Comparison of ENCODE assay signal across 18 cellular contexts in genomic region chr1:6686294-6686693, GRCh38. TPM values are rescaled to one million over a fixed set of nuclear protein-coding genes. Genes with fewer than 3 reads are reported as not detected.
DNase-seq lines count a peak whose midpoint lies in the region; ATAC-seq, FAIRE-seq and TF ChIP-seq lines count a peak whose summit lies in the region.
"Had no signal": no experiment of that assay in that cellular context is flagged by ENCODE, and none has a peak within 500 bp of the region (broad histone marks: within the 10 kb centered on the region; RNA-seq: fewer than 3 reads in every experiment).

No MANE protein-coding gene starts in this region.

- H4K5ac ChIP-seq in H9 (ENCODE audit: insufficient read length, low read depth, low read length) = no peak overlapping the region

- intact Hi-C loops in heart left ventricle (cut with DNase I) (no loop called here), gastrocnemius medialis (cut with DNase I; ENCODE audit: low total_unique reads) (no loop called here)

- TF ChIP-seq CTCF in H9 (conservative IDR thresholded peaks at IDR 0.05) (no peak), astrocyte (IDR thresholded peaks at IDR 0.05; ENCODE audit: insufficient read depth, low read depth, low read length) (no peak), heart left ventricle (IDR thresholded peaks at IDR 0.05) (no peak), gastrocnemius medialis (IDR thresholded peaks at IDR 0.05 in 4 of 5, conservative IDR thresholded peaks at IDR 0.05 in 1 of 5) (no peak), nephron progenitor cell (IDR thresholded peaks at IDR 0.05) (no peak), D721Med (IDR thresholded peaks at IDR 0.05; ENCODE audit: insufficient read depth, missing control alignments) (no peak)

- H3K4me3 Mint-ChIP-seq in H9 (no peak overlapping the region), astrocyte (ENCODE audit: unreplicated experiment) (no peak overlapping the region), nephron progenitor cell (no peak overlapping the region)
- H3K4me3 Mint-ChIP-seq: nephron had no signal

- H3K27me3 ChIP-seq in H9 (ENCODE audit: insufficient read depth, low read length) = no peaks in the 10 kb centered on the region; the same call in 1 of the 2 replicates
- H3K27me3 ChIP-seq in astrocyte (ENCODE audit: insufficient read depth, low read length) = no peaks in the 10 kb centered on the region
- H3K27me3 ChIP-seq in heart left ventricle = no peaks in the 10 kb centered on the region
- H3K27me3 ChIP-seq in gastrocnemius medialis = no peaks in the 10 kb centered on the region

- peaks cover 11% of the 10 kb centered on the region in 2 experiments for H3K4me1 Mint-ChIP-seq in H9
- peaks cover 25% of the 10 kb centered on the region for H3K4me1 Mint-ChIP-seq in astrocyte (ENCODE audit: low read depth, unreplicated experiment)
- H3K4me1 Mint-ChIP-seq in nephron progenitor cell = peaks cover 10% of the 10 kb centered on the region

- H3K4me1 ChIP-seq in H9 (ENCODE audit: insufficient read depth, low read length) (peaks cover 4% of the 10 kb centered on the region), astrocyte (ENCODE audit: insufficient read depth, low read length) (peaks cover 30% of the 10 kb centered on the region), heart left ventricle (peaks cover 0 to 28% (median 5%) of the 10 kb centered on the region in 12 donors), gastrocnemius medialis (peaks cover 22 to 28% of the 10 kb centered on the region in 2 donors)

- no peaks in the 10 kb centered on the region for H3K9me3 ChIP-seq in H9 (ENCODE audit: control insufficient read depth, low read depth, low read length)
- H3K9me3 ChIP-seq in astrocyte (ENCODE audit: insufficient read depth, low read depth, low read length) = no peaks in the 10 kb centered on the region
- no peaks in the 10 kb centered on the region for H3K9me3 ChIP-seq in heart left ventricle
- H3K9me3 ChIP-seq in gastrocnemius medialis = no peaks in the 10 kb centered on the region
- H3K9me3 ChIP-seq: HAP-1 had no signal

- H3K27ac Mint-ChIP-seq in H9 = no peak overlapping the region
- peak overlapping the region; percentile 84 for H3K27ac Mint-ChIP-seq in astrocyte (ENCODE audit: unreplicated experiment)
- H3K27ac Mint-ChIP-seq in nephron progenitor cell = no peak overlapping the region
- H3K27ac Mint-ChIP-seq: nephron had no signal

- H3K14ac ChIP-seq in H9 (ENCODE audit: insufficient read depth, low read length) = no peak overlapping the region; the same call in 1 of the 2 replicates

- no peaks in the 10 kb centered on the region for H4K20me1 ChIP-seq in H9 (ENCODE audit: control insufficient read depth, insufficient read depth, insufficient read length)
- peaks cover 47% of the 10 kb centered on the region for H4K20me1 ChIP-seq in astrocyte (ENCODE audit: insufficient read depth, low read length)

- H3K79me1 ChIP-seq in H9 (ENCODE audit: insufficient read depth, low read depth, low read length, poor library complexity, severe bottlenecking) = peaks cover 28% of the 10 kb centered on the region

- no peak overlapping the region for H3K4me3 ChIP-seq in astrocyte (ENCODE audit: insufficient read depth, low read depth, low read length)
- no peak overlapping the region for H3K4me3 ChIP-seq in heart left ventricle
- H3K4me3 ChIP-seq in gastrocnemius medialis = no peak overlapping the region
- H3K4me3 ChIP-seq: HAP-1 had no signal

- H2BK12ac ChIP-seq in H9 (ENCODE audit: insufficient read length, low read depth, low read length) = no peak overlapping the region

- TF ChIP-seq POLR2A in heart left ventricle (IDR thresholded peaks at IDR 0.05) (no peak), gastrocnemius medialis (IDR thresholded peaks at IDR 0.05) (no peak)

- H3K27ac ChIP-seq in H9 (ENCODE audit: insufficient read length, low read depth, low read length) = no peak overlapping the region
- H3K27ac ChIP-seq in astrocyte (ENCODE audit: low read depth, low read length) = peak overlapping the region; percentile 60
- peak overlapping the region in 5 of 12 donors; percentile 6 to 47 (median 11) for H3K27ac ChIP-seq in heart left ventricle
- peak overlapping the region in 3 of 4 donors; percentile 49 to 70 (median 63) for H3K27ac ChIP-seq in gastrocnemius medialis

- H3K9me3 Mint-ChIP-seq in H9 (no peaks in the 10 kb centered on the region), astrocyte (ENCODE audit: unreplicated experiment) (no peaks in the 10 kb centered on the region), nephron progenitor cell (no peaks in the 10 kb centered on the region)
- H3K9me3 Mint-ChIP-seq: nephron had no signal

- no peak overlapping the region for H3K9ac ChIP-seq in H9 (ENCODE audit: extremely low read depth, insufficient read length, low read length)
- no peak overlapping the region for H3K9ac ChIP-seq in astrocyte (ENCODE audit: low read length)

- no peak overlapping the region for H2BK15ac ChIP-seq in H9 (ENCODE audit: low read depth, low read length)

- no peak overlapping the region for H2BK20ac ChIP-seq in H9 (ENCODE audit: low read depth, low read length, poor library complexity, severe bottlenecking)

- H3K4me2 ChIP-seq in H9 (ENCODE audit: insufficient read depth, insufficient read length, low read length) (no peak overlapping the region), astrocyte (ENCODE audit: low read length) (peak overlapping the region; percentile 28)

- H3K27me3 Mint-ChIP-seq in H9 (ENCODE audit: low read depth) (no peaks in the 10 kb centered on the region), astrocyte (ENCODE audit: low read depth, unreplicated experiment) (no peaks in the 10 kb centered on the region), nephron progenitor cell (ENCODE audit: low read depth, poor library complexity) (no peaks in the 10 kb centered on the region)

- in situ Hi-C loops in gastrocnemius medialis (cut with MboI; ENCODE audit: low sequenced_read_pairs in 4 of 4) = no loop called here

- peaks cover 2 to 12% (median 6%) of the 10 kb centered on the region in 3 experiments; a peak in 5 of 7 replicates for H3K36me3 Mint-ChIP-seq in H9 (ENCODE audit: insufficient read depth in 1 of 3, low read depth in 3 of 3)
- H3K36me3 Mint-ChIP-seq in astrocyte (ENCODE audit: low read depth, unreplicated experiment) = peaks cover 12% of the 10 kb centered on the region
- H3K36me3 Mint-ChIP-seq in nephron progenitor cell (ENCODE audit: low read depth) = peaks cover 24% of the 10 kb centered on the region

- H3K79me2 ChIP-seq in H9 (ENCODE audit: insufficient read depth, low read length) (peaks cover 23% of the 10 kb centered on the region; the same call in 1 of the 2 replicates), astrocyte (ENCODE audit: insufficient read depth, low read length) (peaks cover 64% of the 10 kb centered on the region)

- no peak overlapping the region for H3T11ph ChIP-seq in H9 (ENCODE audit: low read length)

- no peak overlapping the region for H3K18ac ChIP-seq in H9 (ENCODE audit: insufficient read length, low read depth, low read length)

- H3K23ac ChIP-seq in H9 (ENCODE audit: insufficient read length, low read depth, low read length) = no peak overlapping the region

- no peak overlapping the region for H4K91ac ChIP-seq in H9 (ENCODE audit: insufficient read length, low read depth, low read length)

- H2BK120ac ChIP-seq in H9 (ENCODE audit: low read depth, low read length, poor library complexity, severe bottlenecking) = no peak overlapping the region

- H3K56ac ChIP-seq in H9 (ENCODE audit: insufficient read length, low read depth, low read length) = no peak overlapping the region

- peak overlapping the region; percentile 61 for H2BK5ac ChIP-seq in H9 (ENCODE audit: insufficient read length, low read length)

- no peak for FAIRE-seq in astrocyte (lab: Jason Lieb, UNC)
- no peak for FAIRE-seq in D721Med (lab: Jason Lieb, UNC)

- DNase-seq in H9 = no peak
- DNase-seq in astrocyte (ENCODE audit: low read depth) = peak; percentile 18
- peak in 2 of 5 donors; percentile 49 to 63 for DNase-seq in heart left ventricle
- DNase-seq in gastrocnemius medialis = peak; percentile 58 to 83
- no peak for DNase-seq in nephron progenitor cell
- no peak for DNase-seq in D721Med (ENCODE audit: insufficient read length, low spot score)
- DNase-seq: activated CD4-positive, alpha-beta T cell treated with anti-CD3 and anti-CD28 coated beads for 48 hours; activated CD8-positive, alpha-beta memory T cell treated with anti-CD3 and anti-CD28 coated beads, Interleukin-2, amount 50 U/mL, for 4 hours; activated gamma-delta T cell treated with Interleukin-2 at 50 U/mL for 16 hours; cortex of kidney; NCI-H1930; NCI-H510A treated with DMSO at 0.1 percent for 48 hours; stimulated activated CD4-positive, alpha-beta T cell treated with anti-CD3 and anti-CD28 coated beads, Interleukin-1b, Interleukin-23, amount 100 ng/mL, for 48 hours; substantia nigra had no signal

- H3K23me2 ChIP-seq in H9 (ENCODE audit: insufficient read length, low read depth, low read length, poor library complexity, severe bottlenecking) = no peaks in the 10 kb centered on the region

- no peak overlapping the region for H2AK5ac ChIP-seq in H9 (ENCODE audit: insufficient read length, low read length)

- H3K36me3 ChIP-seq in astrocyte (ENCODE audit: insufficient read depth, low read length) (peaks cover 4% of the 10 kb centered on the region), heart left ventricle (peaks cover 0 to 9% (median 0%) of the 10 kb centered on the region in 9 donors), gastrocnemius medialis (no peaks in the 10 kb centered on the region)
- H3K36me3 ChIP-seq: HAP-1 had no signal

- H2AFZ ChIP-seq in H9 (ENCODE audit: low read length) = no peak overlapping the region
- no peak overlapping the region for H2AFZ ChIP-seq in astrocyte (ENCODE audit: low read depth, low read length)

- H4K8ac ChIP-seq in H9 (replicated peaks; ENCODE audit: insufficient read length, low read depth, low read length) = peak overlapping the region; percentile 32

- no peak overlapping the region for H3K4ac ChIP-seq in H9 (ENCODE audit: low read depth, low read length)

- ATAC-seq in heart left ventricle = peak; percentile 75 to 91 (median 91)
- ATAC-seq in gastrocnemius medialis = peak; percentile 94 to 98
- ATAC-seq in GM21786 (IDR thresholded peaks at IDR 0.05; ENCODE audit: unreplicated experiment) = no peak
- ATAC-seq: esophagus mucosa had no signal

RNA-seq across cellular contexts. Expression of gene DNAJC11, which starts 15.3 kb away (rescaled TPM):
- total RNA-seq in H9 (2021) (88.5 and 91.8 TPM in 2 replicates), astrocyte (58.9 and 63.9 TPM in 2 replicates), heart left ventricle (10 to 100 TPM; 42.4 to 67.4 (median 61.2) TPM), gastrocnemius medialis (10 to 100 TPM; 23.3 to 40.7 (median 30.8) TPM)
- polyA plus RNA-seq in heart left ventricle = 10 to 100 TPM; 45.1 to 47.8 TPM

Comparison
In these comparisons a context has a peak if more than half of its experiments do, and no peak if none do; other contexts are left out.
1. DNase-seq: peak in astrocyte (single experiment) and gastrocnemius medialis (2 of 2); none in H9 (single experiment), nephron progenitor cell (single experiment) and D721Med (single experiment).